Comparison of ENCODE assay signal across 1 cellular context in genomic region chr16:11851301-11852091, GRCh38.
TF ChIP-seq lines count a peak whose summit lies in the region.

Gene RSL1D1 (minus strand): TSS chr16:11851542. CDS start chr16:11851512, 30 bp downstream.

TF ChIP-seq in WTC11, 78 proteins besides CTCF, POLR2A, EP300 and RAD21 (continued from another document):
- TF ChIP-seq FOXP4 (CRISPR knock-in tag; IDR thresholded peaks at IDR 0.05) (0 out of 2 replicates have a peak, but pooled peaks have one; percentile 16), ZNF396 (CRISPR knock-in tag; IDR thresholded peaks at IDR 0.05; ENCODE audit: borderline replicate concordance) (no peak), NFATC4 (CRISPR knock-in tag; IDR thresholded peaks at IDR 0.05) (no peak), JAZF1 (CRISPR knock-in tag; IDR thresholded peaks at IDR 0.05) (no peak), E2F1 (CRISPR knock-in tag; IDR thresholded peaks at IDR 0.05) (no peak), NFE2L1 (CRISPR knock-in tag; IDR thresholded peaks at IDR 0.05) (peak; percentile 36; the same call in 1 of the 2 replicates), ZNF263 (CRISPR knock-in tag; IDR thresholded peaks at IDR 0.05; ENCODE audit: low read depth) (no peak), FOXP1 (CRISPR knock-in tag; IDR thresholded peaks at IDR 0.05; ENCODE audit: borderline replicate concordance) (no peak), ZNF512 (CRISPR knock-in tag; IDR thresholded peaks at IDR 0.05; ENCODE audit: borderline replicate concordance) (no peak), GRHL2 (CRISPR knock-in tag; IDR thresholded peaks at IDR 0.05; ENCODE audit: insufficient replicate concordance, severe bottlenecking) (no peak), ATF1 (CRISPR knock-in tag; IDR thresholded peaks at IDR 0.05) (no peak; the same call in 1 of the 2 replicates), JUN (CRISPR knock-in tag; IDR thresholded peaks at IDR 0.05) (no peak; the same call in 1 of the 2 replicates), TEAD1 (CRISPR knock-in tag; IDR thresholded peaks at IDR 0.05) (peak; percentile 63; the same call in 1 of the 2 replicates), HMGXB4 (CRISPR knock-in tag; IDR thresholded peaks at IDR 0.05) (no peak; the same call in 1 of the 2 replicates), ZNF423 (CRISPR knock-in tag; IDR thresholded peaks at IDR 0.05) (no peak), FOXK1 (CRISPR knock-in tag; IDR thresholded peaks at IDR 0.05) (peak; percentile 54; the same call in 1 of the 2 replicates), MYBL2 (CRISPR knock-in tag; IDR thresholded peaks at IDR 0.05) (no peak), FOXJ3 (CRISPR knock-in tag; IDR thresholded peaks at IDR 0.05; ENCODE audit: borderline replicate concordance) (no peak), NR2C2 (CRISPR knock-in tag; IDR thresholded peaks at IDR 0.05) (no peak), GTF2I (CRISPR knock-in tag; conservative IDR thresholded peaks at IDR 0.05) (no peak), ESRRA (CRISPR knock-in tag; IDR thresholded peaks at IDR 0.05; ENCODE audit: borderline replicate concordance) (no peak), CBFB (CRISPR knock-in tag; IDR thresholded peaks at IDR 0.05; ENCODE audit: low read depth) (no peak), GABPB1 (CRISPR knock-in tag; IDR thresholded peaks at IDR 0.05) (peak; percentile 89)
- TF ChIP-seq, protein P1, sequence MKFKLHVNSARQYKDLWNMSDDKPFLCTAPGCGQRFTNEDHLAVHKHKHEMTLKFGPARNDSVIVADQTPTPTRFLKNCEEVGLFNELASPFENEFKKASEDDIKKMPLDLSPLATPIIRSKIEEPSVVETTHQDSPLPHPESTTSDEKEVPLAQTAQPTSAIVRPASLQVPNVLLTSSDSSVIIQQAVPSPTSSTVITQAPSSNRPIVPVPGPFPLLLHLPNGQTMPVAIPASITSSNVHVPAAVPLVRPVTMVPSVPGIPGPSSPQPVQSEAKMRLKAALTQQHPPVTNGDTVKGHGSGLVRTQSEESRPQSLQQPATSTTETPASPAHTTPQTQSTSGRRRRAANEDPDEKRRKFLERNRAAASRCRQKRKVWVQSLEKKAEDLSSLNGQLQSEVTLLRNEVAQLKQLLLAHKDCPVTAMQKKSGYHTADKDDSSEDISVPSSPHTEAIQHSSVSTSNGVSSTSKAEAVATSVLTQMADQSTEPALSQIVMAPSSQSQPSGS (CRISPR knock-in tag; IDR thresholded peaks at IDR 0.05; ENCODE audit: borderline replicate concordance, low read depth) = no peak
- TF ChIP-seq, protein P2, sequence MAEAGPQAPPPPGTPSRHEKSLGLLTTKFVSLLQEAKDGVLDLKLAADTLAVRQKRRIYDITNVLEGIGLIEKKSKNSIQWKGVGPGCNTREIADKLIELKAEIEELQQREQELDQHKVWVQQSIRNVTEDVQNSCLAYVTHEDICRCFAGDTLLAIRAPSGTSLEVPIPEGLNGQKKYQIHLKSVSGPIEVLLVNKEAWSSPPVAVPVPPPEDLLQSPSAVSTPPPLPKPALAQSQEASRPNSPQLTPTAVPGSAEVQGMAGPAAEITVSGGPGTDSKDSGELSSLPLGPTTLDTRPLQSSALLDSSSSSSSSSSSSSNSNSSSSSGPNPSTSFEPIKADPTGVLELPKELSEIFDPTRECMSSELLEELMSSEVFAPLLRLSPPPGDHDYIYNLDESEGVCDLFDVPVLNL (CRISPR knock-in tag; IDR thresholded peaks at IDR 0.05; ENCODE audit: borderline replicate concordance, low read depth) = no peak
- TF ChIP-seq, protein P3, sequence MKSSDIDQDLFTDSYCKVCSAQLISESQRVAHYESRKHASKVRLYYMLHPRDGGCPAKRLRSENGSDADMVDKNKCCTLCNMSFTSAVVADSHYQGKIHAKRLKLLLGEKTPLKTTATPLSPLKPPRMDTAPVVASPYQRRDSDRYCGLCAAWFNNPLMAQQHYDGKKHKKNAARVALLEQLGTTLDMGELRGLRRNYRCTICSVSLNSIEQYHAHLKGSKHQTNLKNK (CRISPR knock-in tag; IDR thresholded peaks at IDR 0.05) = no peak
- TF ChIP-seq, protein P4, sequence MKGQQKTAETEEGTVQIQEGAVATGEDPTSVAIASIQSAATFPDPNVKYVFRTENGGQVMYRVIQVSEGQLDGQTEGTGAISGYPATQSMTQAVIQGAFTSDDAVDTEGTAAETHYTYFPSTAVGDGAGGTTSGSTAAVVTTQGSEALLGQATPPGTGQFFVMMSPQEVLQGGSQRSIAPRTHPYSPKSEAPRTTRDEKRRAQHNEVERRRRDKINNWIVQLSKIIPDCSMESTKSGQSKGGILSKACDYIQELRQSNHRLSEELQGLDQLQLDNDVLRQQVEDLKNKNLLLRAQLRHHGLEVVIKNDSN (CRISPR knock-in tag; IDR thresholded peaks at IDR 0.05) = peak; percentile 10; the same call in 1 of the 2 replicates
- TF ChIP-seq, protein P5, sequence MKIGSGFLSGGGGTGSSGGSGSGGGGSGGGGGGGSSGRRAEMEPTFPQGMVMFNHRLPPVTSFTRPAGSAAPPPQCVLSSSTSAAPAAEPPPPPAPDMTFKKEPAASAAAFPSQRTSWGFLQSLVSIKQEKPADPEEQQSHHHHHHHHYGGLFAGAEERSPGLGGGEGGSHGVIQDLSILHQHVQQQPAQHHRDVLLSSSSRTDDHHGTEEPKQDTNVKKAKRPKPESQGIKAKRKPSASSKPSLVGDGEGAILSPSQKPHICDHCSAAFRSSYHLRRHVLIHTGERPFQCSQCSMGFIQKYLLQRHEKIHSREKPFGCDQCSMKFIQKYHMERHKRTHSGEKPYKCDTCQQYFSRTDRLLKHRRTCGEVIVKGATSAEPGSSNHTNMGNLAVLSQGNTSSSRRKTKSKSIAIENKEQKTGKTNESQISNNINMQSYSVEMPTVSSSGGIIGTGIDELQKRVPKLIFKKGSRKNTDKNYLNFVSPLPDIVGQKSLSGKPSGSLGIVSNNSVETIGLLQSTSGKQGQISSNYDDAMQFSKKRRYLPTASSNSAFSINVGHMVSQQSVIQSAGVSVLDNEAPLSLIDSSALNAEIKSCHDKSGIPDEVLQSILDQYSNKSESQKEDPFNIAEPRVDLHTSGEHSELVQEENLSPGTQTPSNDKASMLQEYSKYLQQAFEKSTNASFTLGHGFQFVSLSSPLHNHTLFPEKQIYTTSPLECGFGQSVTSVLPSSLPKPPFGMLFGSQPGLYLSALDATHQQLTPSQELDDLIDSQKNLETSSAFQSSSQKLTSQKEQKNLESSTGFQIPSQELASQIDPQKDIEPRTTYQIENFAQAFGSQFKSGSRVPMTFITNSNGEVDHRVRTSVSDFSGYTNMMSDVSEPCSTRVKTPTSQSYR (CRISPR knock-in tag; IDR thresholded peaks at IDR 0.05) = 0 out of 2 replicates have a peak, but pooled peaks have one; percentile 37
